Comparison of ENCODE assay signal across 17 cellular contexts in the genomic region with DNA sequence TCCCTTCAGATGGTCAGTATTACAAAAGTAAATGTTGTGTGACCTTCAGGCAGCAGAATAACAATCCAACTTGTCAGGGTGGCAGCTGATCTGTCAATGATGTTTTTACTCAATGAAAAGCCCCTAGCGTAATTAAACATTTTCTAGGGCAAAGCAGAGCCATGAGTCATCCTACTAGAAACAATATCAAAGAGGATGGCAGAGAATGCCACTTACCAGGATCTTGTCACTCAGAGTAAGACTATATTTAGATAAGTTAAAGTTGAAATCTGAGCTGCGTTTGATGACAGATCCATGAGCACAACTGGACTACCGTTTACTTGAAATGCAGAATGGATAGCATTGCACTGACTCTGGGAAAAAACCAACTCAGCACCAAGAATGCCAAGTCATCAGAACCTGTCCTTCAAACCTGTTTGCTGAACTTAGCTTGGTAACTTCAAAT.
DNase-seq lines count a peak whose midpoint lies in the region; ATAC-seq, FAIRE-seq and TF ChIP-seq lines count a peak whose summit lies in the region.
"Had no signal": no experiment of that assay in that cellular context is flagged by ENCODE, and none has a peak within 500 bp of the region (broad histone marks: within the 10 kb centered on the region; RNA-seq: fewer than 3 reads in every experiment).

No MANE protein-coding gene starts in this region.

- H3K4me1 ChIP-seq in GM23338 (ENCODE audit: insufficient read depth) (no peaks in the 10 kb centered on the region), pancreas (no peaks in the 10 kb centered on the region)

- no peaks in the 10 kb centered on the region for H4K20me1 ChIP-seq in GM23338 (replicated peaks; ENCODE audit: insufficient read depth)

- no peak for TF ChIP-seq CTCF in GM23338 (conservative IDR thresholded peaks at IDR 0.05; ENCODE audit: low read depth in 2 of 2)
- TF ChIP-seq CTCF in pancreas (IDR thresholded peaks at IDR 0.05) = no peak

- WGBS in pancreas, 2 donors = 45 to 46% methylated on average over 3 of the region's 3 CpGs

- H3K79me2 ChIP-seq in GM23338 (replicated peaks; ENCODE audit: insufficient read depth) = no peaks in the 10 kb centered on the region

- H3K9me3 Mint-ChIP-seq in GM23338 = no peaks in the 10 kb centered on the region
- peaks cover 0 to 3% (median 0%) of the 10 kb centered on the region in 3 donors for H3K9me3 Mint-ChIP-seq in T-cell

- no peaks in the 10 kb centered on the region for H3F3A ChIP-seq in GM23338 (replicated peaks; ENCODE audit: low read depth)

- H3K4me3 Mint-ChIP-seq in GM23338 (no peak overlapping the region), T-cell (no peak overlapping the region)
- H3K4me3 Mint-ChIP-seq: activated naive CD8-positive, alpha-beta T cell; CD14-positive monocyte; T-helper 1 cell treated with Interleukin-12 subunit alpha and Interleukin-12 subunit beta and Interleukin-4 antibody, amounts not matched to agents 30 μg/mL and 1 μg/mL, for 36 hours had no signal

- H3K27ac ChIP-seq in GM23338 (ENCODE audit: low read depth) (no peak overlapping the region), pancreas (no peak overlapping the region)
- H3K27ac ChIP-seq: RWPE1 had no signal

- ATAC-seq in GM23338 = no peak
- no peak for ATAC-seq in pancreas
- no peak for ATAC-seq in GM19397 (IDR thresholded peaks at IDR 0.05; ENCODE audit: unreplicated experiment)
- ATAC-seq in T-cell (replicated peaks in 1 of 4) = no peak

- H3K4me1 Mint-ChIP-seq in GM23338 (peaks cover 8% of the 10 kb centered on the region; the same call in 2 of the 3 replicates), T-cell (no peaks in the 10 kb centered on the region)
- H3K4me1 Mint-ChIP-seq: CD14-positive monocyte, naive B cell had no signal

- CTCF ChIA-PET in T-cell (lab: Charles Lee) = no interaction called here

- H3K9me2 ChIP-seq in GM23338 (ENCODE audit: insufficient read depth) = 0 out of 2 replicates have a peak, but pooled peaks cover 11% of the 10 kb centered on the region

- no peaks in the 10 kb centered on the region; the same call in 1 of the 2 replicates for H3K36me3 ChIP-seq in GM23338 (ENCODE audit: insufficient read depth)
- no peaks in the 10 kb centered on the region for H3K36me3 ChIP-seq in pancreas

- no peaks in the 10 kb centered on the region for H3K9me3 ChIP-seq in pancreas

- POLR2A ChIA-PET in T-cell (lab: Charles Lee) = interaction anchor here in 1 of 2 donors (0.9 kb wide), 1 partner anchor 598 kb away, joined by 3 read pairs; no protein-coding TSS in a partner anchor

- H3K27me3 ChIP-seq in GM23338 (ENCODE audit: insufficient read depth) (no peaks in the 10 kb centered on the region), pancreas (no peaks in the 10 kb centered on the region)

- no peak overlapping the region for H3K4me2 ChIP-seq in GM23338

- H3K36me3 Mint-ChIP-seq in GM23338 (ENCODE audit: low read depth) = no peaks in the 10 kb centered on the region
- no peaks in the 10 kb centered on the region for H3K36me3 Mint-ChIP-seq in T-cell
- H3K36me3 Mint-ChIP-seq: activated naive CD8-positive, alpha-beta T cell; CD14-positive monocyte; naive B cell had no signal

- H2AFZ ChIP-seq in GM23338 = no peak overlapping the region

- H3K27me3 Mint-ChIP-seq in GM23338 (ENCODE audit: insufficient read depth, low read depth, poor library complexity) = peaks cover 1% of the 10 kb centered on the region
- no peaks in the 10 kb centered on the region for H3K27me3 Mint-ChIP-seq in T-cell
- H3K27me3 Mint-ChIP-seq: naive B cell had no signal

- H3K4me3 ChIP-seq in GM23338 (no peak overlapping the region), pancreas (no peak overlapping the region)

- intact Hi-C loops in pancreas (cut with DNase I) = no loop called here

- no peak for FAIRE-seq in pancreas (lab: Jason Lieb, UNC)
- FAIRE-seq: GM12891 had no signal

- DNase-seq in DMS53 treated with DMSO at 0.1 percent for 48 hours (lab: John Stamatoyannopoulos, UW; ENCODE audit: unreplicated experiment) (peak; percentile 44), GM23338 (ENCODE audit: low spot score) (no peak), NCI-H748 (lab: John Stamatoyannopoulos, UW; ENCODE audit: unreplicated experiment) (peak; percentile 65), kidney tubule cell (ENCODE audit: low spot score) (peak; percentile 50), pancreas (no peak), T-cell (no peak), iPS-NIHi7 (ENCODE audit: extremely low spot score) (no peak)
- DNase-seq: effector CD4-positive, alpha-beta T cell; naive B cell; NCI-H526; stimulated activated CD4-positive, alpha-beta T cell treated with anti-CD3 and anti-CD28 coated beads, Interleukin-15, amount 100 ng/mL, for 24 hours had no signal

- H3K27ac Mint-ChIP-seq in GM23338 (peak overlapping the region; percentile 31; the same call in 1 of the 2 replicates), T-cell (no peak overlapping the region)
- H3K27ac Mint-ChIP-seq: activated naive CD8-positive, alpha-beta T cell; CD14-positive monocyte; naive B cell; T-helper 1 cell treated with Interleukin-12 subunit alpha and Interleukin-12 subunit beta and Interleukin-4 antibody, amounts not matched to agents 30 μg/mL and 1 μg/mL, for 36 hours had no signal

TF ChIP-seq in GM23338, 12 proteins besides CTCF, POLR2A, EP300 and RAD21:
- TF ChIP-seq EZH2phosphoT487 (IDR thresholded peaks at IDR 0.05; ENCODE audit: unreplicated experiment) = no peak
- TF ChIP-seq NANOG (IDR thresholded peaks at IDR 0.05; ENCODE audit: borderline replicate concordance) = no peak
- no peak for TF ChIP-seq CREB1 (CRISPR knock-in tag; IDR thresholded peaks at IDR 0.05; ENCODE audit: low read depth)
- no peak for TF ChIP-seq JUNB (IDR thresholded peaks at IDR 0.05; ENCODE audit: unreplicated experiment)

Comparison
In these comparisons a context has a peak if more than half of its experiments do, and no peak if none do; other contexts are left out.
1. DNase-seq: peak in DMS53 treated with DMSO at 0.1 percent for 48 hours (single experiment), NCI-H748 (single experiment) and kidney tubule cell (single experiment); none in GM23338 (single experiment), pancreas (0 of 6), T-cell (0 of 34) and iPS-NIHi7 (single experiment).